In the genomic region with DNA sequence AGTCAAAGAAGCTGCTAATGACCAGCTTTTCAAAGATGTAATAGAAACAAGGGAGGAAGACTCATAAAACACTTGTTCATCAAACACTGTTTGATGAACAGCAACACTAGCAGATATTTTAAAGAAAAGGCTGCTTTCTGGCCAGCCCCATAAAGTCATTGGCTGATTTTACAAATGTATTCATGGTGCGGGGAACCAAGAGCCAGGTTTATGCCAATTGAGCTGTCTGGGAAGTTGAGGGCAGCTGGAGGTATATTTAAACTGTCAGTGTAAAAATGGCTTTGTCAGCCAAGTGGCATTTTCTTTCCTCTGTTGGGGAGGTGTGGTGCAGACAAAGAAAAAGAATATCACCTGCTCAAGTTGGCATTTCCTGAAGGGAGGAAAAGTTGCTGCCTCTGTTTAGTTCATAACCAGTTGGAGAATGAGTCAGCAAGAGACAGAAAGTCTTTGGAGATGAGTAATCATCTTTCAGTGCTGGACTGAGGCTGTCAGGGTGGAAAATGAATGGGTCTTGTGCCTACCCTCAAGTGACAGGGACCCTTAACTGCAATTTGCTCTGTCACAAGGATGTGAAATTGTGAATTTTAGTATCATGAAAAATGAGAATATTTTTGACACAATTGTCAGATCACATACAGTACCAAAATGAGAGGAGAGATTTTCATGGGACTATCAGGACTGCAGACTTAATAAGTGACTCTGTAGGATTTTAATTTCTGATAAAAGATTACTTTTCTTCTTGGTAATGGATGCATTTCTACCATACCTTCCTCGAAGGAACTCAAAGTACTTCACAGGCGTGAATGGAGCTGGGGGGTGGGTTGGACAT, we compare ENCODE assay signal across 8 cellular contexts.
DNase-seq lines count a peak whose midpoint lies in the region; ATAC-seq and TF ChIP-seq lines count a peak whose summit lies in the region.

No MANE protein-coding gene starts in this region.

- no peaks in the 10 kb centered on the region for H4K20me1 ChIP-seq in hepatocyte (ENCODE audit: insufficient read depth, poor library complexity, severe bottlenecking)

- H3K79me2 ChIP-seq in hepatocyte, result no peaks in the 10 kb centered on the region

- no peaks in the 10 kb centered on the region for H3K9me2 ChIP-seq in hepatocyte (replicated peaks; ENCODE audit: insufficient read depth)

- no peaks in the 10 kb centered on the region for H3K9me3 ChIP-seq in hepatocyte (ENCODE audit: low read depth)

- WGBS in hepatocyte (ENCODE audit: low lambda C conversion rate, missing lambda C conversion rate), result 90% methylated on average over 3 of the region's 3 CpGs

- DNase-seq in RPMI7951 (ENCODE audit: low read depth) (peak; percentile 80), hepatocyte (ENCODE audit: low spot score) (peak; percentile 42), NCI-H146 (lab: John Stamatoyannopoulos, UW) (no peak), Kasumi-1 (lab: John Stamatoyannopoulos, UW) (no peak), NCI-H524 (lab: John Stamatoyannopoulos, UW) (no peak)

- H3K4me1 ChIP-seq in hepatocyte (ENCODE audit: insufficient read depth), result no peaks in the 10 kb centered on the region

- ATAC-seq in GM18502 (IDR thresholded peaks at IDR 0.05; ENCODE audit: poor library complexity, unreplicated experiment) (peak; percentile 97), HG02759 (IDR thresholded peaks at IDR 0.05; ENCODE audit: unreplicated experiment) (peak; percentile 82), HG03520 (IDR thresholded peaks at IDR 0.05; ENCODE audit: unreplicated experiment) (no peak)

- no peaks in the 10 kb centered on the region for H3K36me3 ChIP-seq in hepatocyte (replicated peaks; ENCODE audit: insufficient read depth, low read depth)

- H3K27ac ChIP-seq in hepatocyte, result peak overlapping the region; percentile 31

- H3K4me2 ChIP-seq in hepatocyte, result no peak overlapping the region

- no peaks in the 10 kb centered on the region for H3K27me3 ChIP-seq in hepatocyte

- no peak overlapping the region for H2AFZ ChIP-seq in hepatocyte

- no peak for TF ChIP-seq CTCF in hepatocyte (IDR thresholded peaks at IDR 0.05; ENCODE audit: poor library complexity)

- H3K4me3 ChIP-seq in hepatocyte, result no peak overlapping the region

Comparison
In these comparisons a context has a peak if more than half of its experiments do, and no peak if none do; other contexts are left out.
1. DNase-seq: peak in RPMI7951 (single experiment) and hepatocyte (single experiment); none in NCI-H146 (single experiment), Kasumi-1 (0 of 2) and NCI-H524 (0 of 2).